Comparison of ENCODE assay signal across 21 cellular contexts in genomic region chr3:119139360-119139759, GRCh38. TPM values are rescaled to one million over a fixed set of nuclear protein-coding genes. Genes with fewer than 3 reads are reported as not detected.
"Had no signal": no experiment of that assay in that cellular context is flagged by ENCODE, and none has a peak within 500 bp of the region (broad histone marks: within the 10 kb centered on the region; RNA-seq: fewer than 3 reads in every experiment).

No MANE protein-coding gene starts in this region.

RNA-seq across cellular contexts. Expression of gene TEX55, which starts 6.6 kb away (rescaled TPM):
- total RNA-seq: activated naive CD4-positive, alpha-beta T cell treated with anti-CD3 and anti-CD28 coated beads for 36 hours; activated naive CD4-positive, alpha-beta T cell treated with anti-CD3 and anti-CD28 coated beads, Interleukin-2, amount 50 U/mL, for 72 hours; activated naive CD8-positive, alpha-beta T cell treated with anti-CD3 and anti-CD28 coated beads for 36 hours; activated naive CD8-positive, alpha-beta T cell treated with anti-CD3 and anti-CD28 coated beads, Interleukin-2, amount 10 ng/mL, durations not matched to agents 7 days and 5 days; activated T-cell treated with anti-CD3 and anti-CD28 coated beads, Interleukin-2, amount 50 U/mL, for 4 hours; activated T-cell treated with anti-CD3 and anti-CD28 coated beads, Interleukin-2, amount 50 U/mL, for 72 hours; activated T-helper 1 cell treated with anti-CD3 and anti-CD28 coated beads, Interleukin-12 subunit alpha, Interleukin-12 subunit beta, Interleukin-2, Interleukin-4 antibody, amounts not matched to agents 30 ng/mL and 10 ng/mL and 1 ng/mL, durations not matched to agents 14 hours and 24 hours and 36 hours; activated T-helper 17 cell treated with anti-CD3 and anti-CD28 coated beads, Interleukin-2, amount 50 U/mL, for 72 hours; activated T-helper 2 cell treated with anti-CD3 and anti-CD28 coated beads, Interferon-gamma antibody, Interleukin-2, Interleukin-4, amounts not matched to agents 10 μg/mL and 5 μg/mL and 100 μg/mL, durations not matched to agents 14 hours and 24 hours and 36 hours; adrenal gland; aorta; ascending aorta; astrocyte; body of pancreas; breast epithelium; bronchial epithelial cell; cardiac muscle cell; cardiac septum; cerebellum; chondrocyte had no signal
- polyA plus RNA-seq: adipose tissue, adrenal gland, aorta, cardiac muscle cell had no signal

RNA-seq across cellular contexts. Expression of gene UPK1B, which starts 34.0 kb away (rescaled TPM):
- total RNA-seq: activated naive CD8-positive, alpha-beta T cell treated with anti-CD3 and anti-CD28 coated beads for 36 hours; activated naive CD8-positive, alpha-beta T cell treated with anti-CD3 and anti-CD28 coated beads, Interleukin-2, amount 10 ng/mL, durations not matched to agents 7 days and 5 days; activated T-cell treated with anti-CD3 and anti-CD28 coated beads, Interleukin-2, amount 50 U/mL, for 4 hours; activated T-cell treated with anti-CD3 and anti-CD28 coated beads, Interleukin-2, amount 50 U/mL, for 72 hours; activated T-helper 1 cell treated with anti-CD3 and anti-CD28 coated beads, Interleukin-12 subunit alpha, Interleukin-12 subunit beta, Interleukin-2, Interleukin-4 antibody, amounts not matched to agents 30 ng/mL and 10 ng/mL and 1 ng/mL, durations not matched to agents 14 hours and 24 hours and 36 hours; activated T-helper 2 cell treated with anti-CD3 and anti-CD28 coated beads, Interferon-gamma antibody, Interleukin-2, Interleukin-4, amounts not matched to agents 10 μg/mL and 5 μg/mL and 100 μg/mL, durations not matched to agents 14 hours and 24 hours and 36 hours; adrenal gland; aorta; ascending aorta; cardiac muscle cell; cardiac septum; cerebellum; chondrocyte had no signal
